15 cellular contexts compared by ENCODE assay signal in the genomic region with DNA sequence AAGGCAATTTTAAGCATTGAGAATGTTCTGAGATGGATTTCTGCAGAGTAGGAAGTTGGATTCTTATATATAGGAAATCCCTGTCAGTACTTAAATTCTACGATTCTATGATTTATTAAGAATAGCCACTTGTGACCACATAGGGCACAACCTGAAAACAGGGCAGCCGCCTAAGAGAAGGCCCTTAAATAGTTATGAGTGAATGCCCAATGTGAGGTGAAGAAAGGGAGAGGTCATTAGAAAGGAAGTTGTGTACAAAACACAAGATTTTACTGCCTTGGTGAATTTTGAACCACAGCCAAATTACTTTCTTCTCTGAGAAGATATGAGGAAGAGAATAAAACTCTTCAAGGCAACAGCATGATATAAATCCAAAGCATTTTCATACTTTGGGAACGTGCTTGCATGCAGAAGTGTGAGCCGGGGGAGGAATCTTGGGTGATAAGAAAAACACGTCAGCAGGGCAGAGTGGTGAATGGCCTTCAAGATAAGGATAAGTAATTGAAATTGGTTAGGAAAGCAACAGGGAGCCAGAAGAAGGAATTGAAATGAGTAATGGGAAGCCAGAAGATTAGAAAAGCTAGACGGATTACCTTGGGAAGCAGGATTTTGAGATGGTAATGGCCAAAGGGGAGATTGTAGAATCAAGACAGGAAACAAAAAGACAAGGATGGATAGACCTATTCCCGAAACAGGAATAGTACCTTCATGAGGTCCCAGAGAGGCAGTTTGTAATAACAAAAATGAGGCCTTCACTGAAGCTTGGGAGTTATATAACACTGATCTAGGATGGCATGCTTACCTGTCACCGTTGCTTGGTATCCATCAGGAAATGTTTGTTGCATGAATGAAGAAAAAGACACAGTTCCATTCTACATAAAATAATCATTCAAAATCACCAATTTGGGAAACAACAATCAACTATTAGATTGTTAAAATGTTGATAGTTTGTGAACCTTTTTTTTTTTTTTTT.
DNase-seq lines count a peak whose midpoint lies in the region; ATAC-seq and TF ChIP-seq lines count a peak whose summit lies in the region.
"Had no signal": no experiment of that assay in that cellular context is flagged by ENCODE, and none has a peak within 500 bp of the region (broad histone marks: within the 10 kb centered on the region; RNA-seq: fewer than 3 reads in every experiment).

No MANE protein-coding gene starts in this region.

- H4K8ac ChIP-seq in mesenchymal stem cell (ENCODE audit: low read length) = no peak overlapping the region

- H3K27ac Mint-ChIP-seq in type B pancreatic cell (peak overlapping the region; percentile 27), CD14-positive monocyte (no peak overlapping the region)
- H3K27ac Mint-ChIP-seq: activated T-helper 17 cell treated with anti-CD3 and anti-CD28 coated beads, Interleukin-2, amount 50 U/mL, for 72 hours; CD4-positive, alpha-beta T cell; T-helper 1 cell treated with Interleukin-12 subunit alpha and Interleukin-12 subunit beta and Interleukin-4 antibody, amounts not matched to agents 30 μg/mL and 1 μg/mL, for 36 hours had no signal

- H2BK120ac ChIP-seq in mesenchymal stem cell (ENCODE audit: low read depth, low read length) = no peak overlapping the region

- H4K91ac ChIP-seq in mesenchymal stem cell (ENCODE audit: low read length) = no peak overlapping the region

- WGBS in mesenchymal stem cell = 32% methylated on average over 6 of the region's 8 CpGs

- H3K27me3 Mint-ChIP-seq in type B pancreatic cell (no peaks in the 10 kb centered on the region), CD14-positive monocyte (ENCODE audit: low read depth in 3 of 3) (no peaks in the 10 kb centered on the region)
- H3K27me3 Mint-ChIP-seq: activated T-helper 17 cell treated with anti-CD3 and anti-CD28 coated beads, Interleukin-2, amount 50 U/mL, for 72 hours; CD4-positive, alpha-beta T cell had no signal

- H3K36me3 Mint-ChIP-seq in type B pancreatic cell (peaks cover 5% of the 10 kb centered on the region), CD14-positive monocyte (no peaks in the 10 kb centered on the region)

- H3K36me3 ChIP-seq in right atrium auricular region (no peaks in the 10 kb centered on the region), mesenchymal stem cell (ENCODE audit: control insufficient read depth in 1 of 2, insufficient read depth in 2 of 2, low read depth in 1 of 2, low read length in 2 of 2) (no peaks in the 10 kb centered on the region)
- H3K36me3 ChIP-seq: suprapubic skin had no signal

- no peak overlapping the region for H2AK5ac ChIP-seq in mesenchymal stem cell (ENCODE audit: low read length, severe bottlenecking)

- intact Hi-C loops in Right ventricle myocardium inferior (cut with DNase I) (no loop called here), CD14-positive monocyte (cut with micrococcal nuclease) (no loop called here)

- H2BK15ac ChIP-seq in mesenchymal stem cell (ENCODE audit: low read depth, poor library complexity, severe bottlenecking) = no peak overlapping the region

- H3K4ac ChIP-seq in mesenchymal stem cell (ENCODE audit: low read depth in 1 of 2, low read length in 2 of 2) = no peak overlapping the region

- H3K9ac ChIP-seq in mesenchymal stem cell (ENCODE audit: low read length) = no peak overlapping the region

- no peak overlapping the region for H3K4me2 ChIP-seq in mesenchymal stem cell (ENCODE audit: low read length, poor library complexity, severe bottlenecking)
- H3K4me2 ChIP-seq: PC-9 had no signal

- H3K4me1 Mint-ChIP-seq in type B pancreatic cell (ENCODE audit: unreplicated experiment) (peaks cover 9% of the 10 kb centered on the region), CD14-positive monocyte (peaks cover 5% of the 10 kb centered on the region)
- H3K4me1 Mint-ChIP-seq: activated T-helper 17 cell treated with anti-CD3 and anti-CD28 coated beads, Interleukin-2, amount 50 U/mL, for 72 hours had no signal

- H3K79me1 ChIP-seq in mesenchymal stem cell (replicated peaks; ENCODE audit: low read length, poor library complexity, severe bottlenecking) = peaks cover 3% of the 10 kb centered on the region

- no peak for TF ChIP-seq CTCF in right atrium auricular region (IDR thresholded peaks at IDR 0.05)
- no peak for TF ChIP-seq CTCF in type B pancreatic cell (conservative IDR thresholded peaks at IDR 0.05)
- no peak for TF ChIP-seq CTCF in CD14-positive monocyte (IDR thresholded peaks at IDR 0.05)

- H3K27me3 ChIP-seq in right atrium auricular region (no peaks in the 10 kb centered on the region), mesenchymal stem cell (ENCODE audit: control insufficient read depth in 1 of 2, insufficient read depth in 1 of 2, low read length in 2 of 2) (no peaks in the 10 kb centered on the region)
- H3K27me3 ChIP-seq: suprapubic skin had no signal

- no peak overlapping the region for H3K14ac ChIP-seq in mesenchymal stem cell (ENCODE audit: low read length in 2 of 2)

- H2BK5ac ChIP-seq in mesenchymal stem cell (ENCODE audit: low read depth, low read length, poor library complexity, severe bottlenecking) = no peak overlapping the region

- H3K9me3 Mint-ChIP-seq in type B pancreatic cell (peaks cover 12% of the 10 kb centered on the region), CD14-positive monocyte (no peaks in the 10 kb centered on the region)
- H3K9me3 Mint-ChIP-seq: activated T-helper 17 cell treated with anti-CD3 and anti-CD28 coated beads, Interleukin-2, amount 50 U/mL, for 72 hours; T-helper 1 cell treated with Interleukin-12 subunit alpha and Interleukin-12 subunit beta and Interleukin-4 antibody, amounts not matched to agents 30 μg/mL and 1 μg/mL, for 36 hours had no signal

- peaks cover 0 to 12% of the 10 kb centered on the region in 2 donors for H3K4me1 ChIP-seq in right atrium auricular region
- no peaks in the 10 kb centered on the region for H3K4me1 ChIP-seq in mesenchymal stem cell (ENCODE audit: control insufficient read depth, insufficient read depth, low read depth, low read length)
- H3K4me1 ChIP-seq: suprapubic skin had no signal

- H2BK12ac ChIP-seq in mesenchymal stem cell (ENCODE audit: low read length in 2 of 2) = no peak overlapping the region

- ATAC-seq in Right ventricle myocardium inferior = peak; percentile 44
- ATAC-seq: activated T-helper 17 cell treated with anti-CD3 and anti-CD28 coated beads, Interleukin-2, amount 50 U/mL, for 72 hours had no signal

- no peak overlapping the region for H2AFZ ChIP-seq in mesenchymal stem cell (ENCODE audit: low read depth, low read length)
- H2AFZ ChIP-seq: PC-9 had no signal

- H3K4me3 Mint-ChIP-seq in type B pancreatic cell = peak overlapping the region; percentile 2
- no peak overlapping the region for H3K4me3 Mint-ChIP-seq in CD14-positive monocyte
- H3K4me3 Mint-ChIP-seq: activated T-helper 17 cell treated with anti-CD3 and anti-CD28 coated beads, Interleukin-2, amount 50 U/mL, for 72 hours; CD4-positive, alpha-beta T cell; T-helper 1 cell treated with Interleukin-12 subunit alpha and Interleukin-12 subunit beta and Interleukin-4 antibody, amounts not matched to agents 30 μg/mL and 1 μg/mL, for 36 hours had no signal

- no peak overlapping the region for H3K18ac ChIP-seq in mesenchymal stem cell (ENCODE audit: low read depth in 1 of 2, low read length in 2 of 2)

- H3K4me3 ChIP-seq in right atrium auricular region (no peak overlapping the region), mesenchymal stem cell (ENCODE audit: insufficient read depth in 1 of 2, low read depth in 1 of 2, low read length in 2 of 2) (no peak overlapping the region)
- H3K4me3 ChIP-seq: PC-9, suprapubic skin had no signal

- H3K27ac ChIP-seq in right atrium auricular region = no peak overlapping the region
- no peak overlapping the region for H3K27ac ChIP-seq in mesenchymal stem cell (ENCODE audit: low read length, poor library complexity, severe bottlenecking)
- H3K27ac ChIP-seq: PC-9, suprapubic skin had no signal

- no peak overlapping the region for H3K23ac ChIP-seq in mesenchymal stem cell (ENCODE audit: low read length in 2 of 2)

- no peak for DNase-seq in Right ventricle myocardium inferior (ENCODE audit: missing footprints)
- DNase-seq in right atrium auricular region (ENCODE audit: low spot score) = no peak
- DNase-seq in dermis blood vessel endothelial cell = peak; percentile 76
- peak; percentile 31 for DNase-seq in mesenchymal stem cell
- no peak for DNase-seq in type B pancreatic cell (ENCODE audit: extremely low spot score, unreplicated experiment)
- DNase-seq in CD14-positive monocyte (ENCODE audit: low spot score) = no peak
- DNase-seq in midbrain (lab: John Stamatoyannopoulos, UW) = no peak
- DNase-seq in NCI-H345 treated with DMSO at 0.1 percent for 48 hours (lab: John Stamatoyannopoulos, UW; ENCODE audit: unreplicated experiment) = no peak
- DNase-seq: 8988T; activated CD4-positive, alpha-beta T cell treated with anti-CD3 and anti-CD28 coated beads, Interleukin-2, amount 50 U/mL, for 4 hours; CD4-positive, alpha-beta T cell; PC-9 had no signal

- H3K9me3 ChIP-seq in right atrium auricular region (no peaks in the 10 kb centered on the region), mesenchymal stem cell (ENCODE audit: control insufficient read depth, low read length) (no peaks in the 10 kb centered on the region)
- H3K9me3 ChIP-seq: suprapubic skin had no signal

Comparison
In these comparisons a context has a peak if more than half of its experiments do, and no peak if none do; other contexts are left out.
1. DNase-seq: peak in dermis blood vessel endothelial cell (single experiment) and mesenchymal stem cell (single experiment); none in Right ventricle myocardium inferior (single experiment), right atrium auricular region (single experiment), type B pancreatic cell (single experiment), CD14-positive monocyte (single experiment), midbrain (single experiment) and NCI-H345 treated with DMSO at 0.1 percent for 48 hours (single experiment).